18 cellular contexts compared by ENCODE assay signal in the genomic region with DNA sequence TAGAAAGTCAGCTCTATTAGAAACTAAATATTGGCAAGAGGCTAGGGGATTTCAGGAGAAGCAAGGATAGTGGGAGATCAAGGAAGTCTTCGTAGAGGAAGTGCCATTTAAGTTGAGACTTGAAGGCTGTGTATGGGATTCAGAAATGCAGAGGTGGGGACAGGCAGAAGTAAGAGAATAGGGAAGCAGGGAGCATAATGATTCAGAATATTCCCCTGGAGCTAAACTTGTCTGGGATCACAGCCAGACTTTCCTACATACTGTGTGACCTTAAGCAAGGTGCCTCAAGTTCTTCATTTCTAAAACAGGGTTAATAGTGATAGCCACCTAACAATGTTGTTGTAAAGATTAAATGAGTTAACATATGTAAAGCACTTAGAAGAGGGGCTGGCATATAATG.
DNase-seq lines count a peak whose midpoint lies in the region; ATAC-seq and TF ChIP-seq lines count a peak whose summit lies in the region.
"Had no signal": no experiment of that assay in that cellular context is flagged by ENCODE, and none has a peak within 500 bp of the region (broad histone marks: within the 10 kb centered on the region; RNA-seq: fewer than 3 reads in every experiment).

No MANE protein-coding gene starts in this region.

- H3K36me3 Mint-ChIP-seq in T-helper 1 cell treated with Interleukin-12 subunit alpha and Interleukin-12 subunit beta and Interleukin-4 antibody, amounts not matched to agents 30 μg/mL and 1 μg/mL, for 36 hours (ENCODE audit: low read depth): peaks cover 17% of the 10 kb centered on the region

- no peak for TF ChIP-seq CTCF in epithelial cell of esophagus (IDR thresholded peaks at IDR 0.05; ENCODE audit: insufficient read depth, low read depth, low read length, missing control alignments)

- H3K4me1 Mint-ChIP-seq in T-helper 1 cell treated with Interleukin-12 subunit alpha and Interleukin-12 subunit beta and Interleukin-4 antibody, amounts not matched to agents 30 μg/mL and 1 μg/mL, for 36 hours (ENCODE audit: low read depth): peaks cover 36% of the 10 kb centered on the region

- ATAC-seq in GM18867 (IDR thresholded peaks at IDR 0.05; ENCODE audit: unreplicated experiment): no peak
- ATAC-seq: GM12878, HCT116 had no signal

- H3K9me3 Mint-ChIP-seq in T-helper 1 cell treated with Interleukin-12 subunit alpha and Interleukin-12 subunit beta and Interleukin-4 antibody, amounts not matched to agents 30 μg/mL and 1 μg/mL, for 36 hours: peaks cover 20% of the 10 kb centered on the region

- no peak overlapping the region for H3K4me3 ChIP-seq in epithelial cell of esophagus (ENCODE audit: low read length)
- H3K4me3 ChIP-seq: GM12878, SJSA1 had no signal

- H3K4me3 Mint-ChIP-seq in T-helper 1 cell treated with Interleukin-12 subunit alpha and Interleukin-12 subunit beta and Interleukin-4 antibody, amounts not matched to agents 30 μg/mL and 1 μg/mL, for 36 hours: no peak overlapping the region

- peak overlapping the region; percentile 6 for H3K27ac Mint-ChIP-seq in T-helper 1 cell treated with Interleukin-12 subunit alpha and Interleukin-12 subunit beta and Interleukin-4 antibody, amounts not matched to agents 30 μg/mL and 1 μg/mL, for 36 hours

- DNase-seq in T-helper 1 cell (no peak), EL (peak; percentile 22), OCI-M1 (lab: John Stamatoyannopoulos, UW) (peak; percentile 9), epithelial cell of esophagus (ENCODE audit: low read depth) (peak; percentile 89), putamen (ENCODE audit: low spot score) (no peak), NCI-H2196 (lab: John Stamatoyannopoulos, UW; ENCODE audit: unreplicated experiment) (no peak)
- DNase-seq: C1 segment of cervical spinal cord, COR-L47, DMS153, NCI-H1092, NCI-H1694 treated with DMSO at 0.1 percent for 48 hours, NCI-H446 treated with DMSO at 0.1 percent for 48 hours, RPMI8226 had no signal

- no peaks in the 10 kb centered on the region for H3K27me3 Mint-ChIP-seq in T-helper 1 cell treated with Interleukin-12 subunit alpha and Interleukin-12 subunit beta and Interleukin-4 antibody, amounts not matched to agents 30 μg/mL and 1 μg/mL, for 36 hours (ENCODE audit: low read depth)

Comparison
In these comparisons a context has a peak if more than half of its experiments do, and no peak if none do; other contexts are left out.
1. DNase-seq: peak in EL (single experiment), OCI-M1 (single experiment) and epithelial cell of esophagus (single experiment); none in T-helper 1 cell (0 of 5), putamen (single experiment) and NCI-H2196 (single experiment).